Comparison of ENCODE assay signal across 20 cellular contexts in genomic region chr5:152269533-152269932, GRCh38.
"Had no signal": no experiment of that assay in that cellular context is flagged by ENCODE, and none has a peak within 500 bp of the region (broad histone marks: within the 10 kb centered on the region; RNA-seq: fewer than 3 reads in every experiment).

No MANE protein-coding gene starts in this region.

- H3K9me3 Mint-ChIP-seq: IgD-negative memory B cell had no signal

- H3K9me3 ChIP-seq: SJSA1 had no signal

- H3K27ac ChIP-seq: SJSA1, SK-N-MC had no signal

- FAIRE-seq: RCC 7860 had no signal

- H3K36me3 ChIP-seq: SJSA1 had no signal

- H3K27me3 ChIP-seq: SJSA1 had no signal

- H3K4me3 Mint-ChIP-seq: IgD-negative memory B cell had no signal

- H3K4me1 ChIP-seq: SJSA1 had no signal

- H3K36me3 Mint-ChIP-seq: IgD-negative memory B cell had no signal

- DNase-seq: KBM-7, NCI-H1092, NCI-H1105 treated with DMSO at 0.1 percent for 48 hours, NCI-H1417 treated with DMSO at 0.1 percent for 48 hours, NCI-H187, NCI-H2029, NCI-H2081 treated with DMSO at 0.1 percent for 48 hours, NCI-H2171, NCI-H226, NCI-H446, NCI-H524, NCI-H526 treated with DMSO at 0.1 percent for 48 hours, NCI-H748 treated with DMSO at 0.1 percent for 48 hours, Right ventricle myocardium superior, RPMI8226, SIG-M5 had no signal

- H3K27ac Mint-ChIP-seq: IgD-negative memory B cell had no signal

- H3K27me3 Mint-ChIP-seq: IgD-negative memory B cell had no signal

- H3K4me3 ChIP-seq: SJSA1, SK-N-MC had no signal
